ENCODE assay signal across 9 cellular contexts in genomic region chr6:50128420-50129005, GRCh38.
DNase-seq lines count a peak whose midpoint lies in the region; ATAC-seq lines count a peak whose summit lies in the region.
"Had no signal": no experiment of that assay in that cellular context is flagged by ENCODE, and none has a peak within 500 bp of the region (broad histone marks: within the 10 kb centered on the region; RNA-seq: fewer than 3 reads in every experiment).

No MANE protein-coding gene starts in this region.

- DNase-seq in DMS53 (lab: John Stamatoyannopoulos, UW) (peak; percentile 52), Kasumi-1 (lab: John Stamatoyannopoulos, UW) (peak; percentile 51 to 73), astrocyte of the hippocampus (ENCODE audit: low read depth, low spot score) (peak; percentile 5), medulla oblongata (ENCODE audit: extremely low spot score) (peak; percentile 9), NCI-H226 (no peak), Right ventricle myocardium inferior (ENCODE audit: missing footprints) (no peak)
- no peak for DNase-seq in effector CD4-positive, alpha-beta T cell
- no peak for DNase-seq in activated CD4-positive, alpha-beta T cell treated with anti-CD3 and anti-CD28 coated beads, Interleukin-2, amount 50 U/mL, for 48 hours
- DNase-seq: stimulated activated CD4-positive, alpha-beta T cell treated with anti-CD3 and anti-CD28 coated beads, Interleukin-4, amount 100 ng/mL, for 1 hour had no signal

- intact Hi-C loops in Right ventricle myocardium inferior (cut with DNase I) = no loop called here

- no peak for ATAC-seq in Right ventricle myocardium inferior

Comparison
In these comparisons a context has a peak if more than half of its experiments do, and no peak if none do; other contexts are left out.
1. DNase-seq: peak in DMS53 (single experiment), Kasumi-1 (2 of 2), astrocyte of the hippocampus (single experiment) and medulla oblongata (single experiment); none in NCI-H226 (single experiment), effector CD4-positive, alpha-beta T cell (single experiment), Right ventricle myocardium inferior (single experiment) and activated CD4-positive, alpha-beta T cell treated with anti-CD3 and anti-CD28 coated beads, Interleukin-2, amount 50 U/mL, for 48 hours (0 of 2).